ENCODE assay signal across 9 cellular contexts in genomic region chr14:34496679-34497513, GRCh38.
DNase-seq lines count a peak whose midpoint lies in the region; ATAC-seq lines count a peak whose summit lies in the region.
"Had no signal": no experiment of that assay in that cellular context is flagged by ENCODE, and none has a peak within 500 bp of the region (broad histone marks: within the 10 kb centered on the region; RNA-seq: fewer than 3 reads in every experiment).

No MANE protein-coding gene starts in this region.

- DNase-seq in SKM-1 (lab: John Stamatoyannopoulos, UW; ENCODE audit: unreplicated experiment) (peak; percentile 1), SKM-1 treated with dmso at 0.1 percent for 144 hours (lab: John Stamatoyannopoulos, UW; ENCODE audit: unreplicated experiment) (no peak), kidney tubule cell (ENCODE audit: low spot score) (peak; percentile 48), stromal cell of bone marrow (ENCODE audit: low read depth) (peak; percentile 99), DMS79 treated with DMSO at 0.1 percent for 48 hours (lab: John Stamatoyannopoulos, UW) (no peak), NCI-H146 treated with DMSO at 0.1 percent for 48 hours (lab: John Stamatoyannopoulos, UW; ENCODE audit: unreplicated experiment) (no peak)

- ATAC-seq in GM21390 (IDR thresholded peaks at IDR 0.05; ENCODE audit: unreplicated experiment), result no peak

- H3K27ac ChIP-seq in cingulate gyrus (ENCODE audit: low read depth, low read length), result peak overlapping the region; percentile 73
- H3K27ac ChIP-seq: BLaER1 had no signal

Comparison
In these comparisons a context has a peak if more than half of its experiments do, and no peak if none do; other contexts are left out.
1. DNase-seq: peak in SKM-1 (single experiment), kidney tubule cell (single experiment) and stromal cell of bone marrow (single experiment); none in SKM-1 treated with dmso at 0.1 percent for 144 hours (single experiment), DMS79 treated with DMSO at 0.1 percent for 48 hours (single experiment) and NCI-H146 treated with DMSO at 0.1 percent for 48 hours (single experiment).